ENCODE assay signal across 8 cellular contexts in genomic region chr10:100535715-100536353, GRCh38. TPM values are rescaled to one million over a fixed set of nuclear protein-coding genes. Genes with fewer than 3 reads are reported as not detected.
A peak's percentile ranks its signal among the peaks of the same experiment; 100 is the strongest.
DNase-seq lines count a peak whose midpoint lies in the region; ATAC-seq, FAIRE-seq and TF ChIP-seq lines count a peak whose summit lies in the region.

Gene HIF1AN, plus strand, starts transcription at chr10:100535943. Its CDS starts 16 bp downstream, at chr10:100535959.

- H3K79me2 ChIP-seq in endothelial cell of umbilical vein (ENCODE audit: control insufficient read depth, insufficient read depth, low read length) = peaks cover 18% of the 10 kb centered on the region

- FAIRE-seq in D721Med (lab: Jason Lieb, UNC) = no peak
- peak; percentile 87 for FAIRE-seq in endothelial cell of umbilical vein (lab: Jason Lieb, UNC)

- DNase-seq in D721Med (ENCODE audit: insufficient read length, low spot score) (peak; percentile 84), NT2/D1 (ENCODE audit: low read depth, low spot score) (peak; percentile 83), endothelial cell of umbilical vein (ENCODE audit: low read depth, low spot score) (peak; percentile 93), midbrain (lab: John Stamatoyannopoulos, UW) (peak; percentile 88)
- DNase-seq in activated CD8-positive, alpha-beta memory T cell treated with anti-CD3 and anti-CD28 coated beads, Interleukin-2, amount 50 U/mL, for 24 hours (ENCODE audit: extremely low read depth) = peak; percentile 77
- DNase-seq in stimulated activated CD8-positive, alpha-beta memory T cell treated with anti-CD3 and anti-CD28 coated beads, Interleukin-2, amount 100 ng/mL, for 1 hour (ENCODE audit: low read depth in 2 of 2) = peak; percentile 61 to 78

- H3K9ac ChIP-seq in HUES48 (ENCODE audit: low read depth, low read length) (no peak within 1 kb of the TSS; the same call in 1 of the 2 replicates), NT2/D1 (ENCODE audit: insufficient read length, low read depth) (peak within 1 kb of the TSS; percentile 74), endothelial cell of umbilical vein (replicated peaks; ENCODE audit: extremely low read depth, insufficient read depth, low read length) (peak within 1 kb of the TSS; percentile 56)

- peak; percentile 88 for TF ChIP-seq POLR2A in endothelial cell of umbilical vein (IDR thresholded peaks at IDR 0.05; ENCODE audit: low read depth, low read length)

- H3K27me3 ChIP-seq in HUES48 (ENCODE audit: control insufficient read depth, insufficient read depth, low read length) = no peaks in the 10 kb centered on the region
- H3K27me3 ChIP-seq in NT2/D1 (ENCODE audit: insufficient read depth, insufficient read length) = no peaks in the 10 kb centered on the region
- no peaks in the 10 kb centered on the region for H3K27me3 ChIP-seq in endothelial cell of umbilical vein (ENCODE audit: control insufficient read depth in 2 of 2, insufficient read depth in 2 of 2, low read length in 2 of 2)

- no peak within 1 kb of the TSS for H3K27ac ChIP-seq in HUES48 (ENCODE audit: low read depth, low read length)
- H3K27ac ChIP-seq in endothelial cell of umbilical vein (ENCODE audit: insufficient read depth, low read depth, low read length) = peak within 1 kb of the TSS; percentile 18

- H3K9me3 ChIP-seq in HUES48 (ENCODE audit: control insufficient read depth, insufficient read depth, low read length) (no peaks in the 10 kb centered on the region), NT2/D1 (ENCODE audit: insufficient read depth, low read length) (no peaks in the 10 kb centered on the region), endothelial cell of umbilical vein (replicated peaks; ENCODE audit: control insufficient read depth, insufficient read depth, low read length) (no peaks in the 10 kb centered on the region)

- H2AFZ ChIP-seq in endothelial cell of umbilical vein (ENCODE audit: low read depth, low read length) = peak within 1 kb of the TSS; percentile 73

- dilution Hi-C loops in endothelial cell of umbilical vein (cut with MboI; ENCODE audit: extremely low pct_ligation_motif_present, low sequenced_read_pairs) = no loop called here

- TF ChIP-seq CTCF in D721Med (IDR thresholded peaks at IDR 0.05; ENCODE audit: insufficient read depth, missing control alignments) = peak; percentile 93
- TF ChIP-seq CTCF in endothelial cell of umbilical vein (IDR thresholded peaks at IDR 0.05; ENCODE audit: extremely low read depth in 1 of 2, insufficient read depth in 1 of 2, low read depth in 1 of 2, low read length in 2 of 2) = peak; percentile 94 to 97

- peak; percentile 93 for ATAC-seq in GM21390 (IDR thresholded peaks at IDR 0.05; ENCODE audit: unreplicated experiment)

- peak within 1 kb of the TSS; percentile 79 for H3K4me2 ChIP-seq in endothelial cell of umbilical vein (ENCODE audit: insufficient read depth, low read length)

- H3K4me3 ChIP-seq in HUES48 (ENCODE audit: low read depth, low read length) (peak within 1 kb of the TSS; percentile 80), NT2/D1 (ENCODE audit: insufficient read length, low read depth) (peak within 1 kb of the TSS; percentile 71), endothelial cell of umbilical vein (replicated peaks in 1 of 3; ENCODE audit: insufficient read depth in 1 of 3, low read depth in 1 of 3, low read length in 3 of 3) (peak within 1 kb of the TSS; percentile 37 to 65 (median 65))

- POLR2A ChIA-PET in endothelial cell of umbilical vein (lab: Charles Lee) = interaction anchor here (0.5 to 1.1 kb wide), 9 partner anchors 8 to 378 kb away, joined by 3 to 9 read pairs (median 4); partner anchors contain the start of genes BLOC1S2 and SCD

- H3K36me3 ChIP-seq in HUES48 (ENCODE audit: control insufficient read depth, insufficient read depth, low read length) = peaks cover 36% of the 10 kb centered on the region
- peaks cover 32% of the 10 kb centered on the region for H3K36me3 ChIP-seq in NT2/D1 (ENCODE audit: insufficient read depth, insufficient read length, low read length)
- H3K36me3 ChIP-seq in endothelial cell of umbilical vein (ENCODE audit: control insufficient read depth in 2 of 2, extremely low read depth in 1 of 2, insufficient read depth in 2 of 2, low read length in 2 of 2) = peaks cover 2 to 5% of the 10 kb centered on the region in 2 experiments

- CTCF ChIA-PET in endothelial cell of umbilical vein (lab: Charles Lee) = interaction anchor here (0.8 to 4.8 kb wide), 24 partner anchors 9 to 352 kb away, joined by 3 to 48 read pairs (median 4); partner anchors contain the start of gene SEC31B

- BruUV-seq in endothelial cell of umbilical vein (replicated peaks; lab: Mats Ljungman, UMichigan) = no TSS peak

- intact Hi-C loops in endothelial cell of umbilical vein (cut with micrococcal nuclease) = no loop called here

- no peaks in the 10 kb centered on the region for H4K20me1 ChIP-seq in endothelial cell of umbilical vein (replicated peaks; ENCODE audit: control insufficient read depth, extremely low read depth, insufficient read depth, low read length)

- H3K9me1 ChIP-seq in endothelial cell of umbilical vein (replicated peaks; ENCODE audit: control insufficient read depth, extremely low read depth, insufficient read depth, low read length) = no peaks in the 10 kb centered on the region

- H3K4me1 ChIP-seq in HUES48 (ENCODE audit: control insufficient read depth, insufficient read depth, low read length) (peaks cover 5% of the 10 kb centered on the region; the same call in 1 of the 2 replicates), NT2/D1 (ENCODE audit: insufficient read depth, insufficient read length) (no peaks in the 10 kb centered on the region), endothelial cell of umbilical vein (ENCODE audit: control insufficient read depth, extremely low read depth, insufficient read depth, low read length) (peaks cover 17% of the 10 kb centered on the region)

TF ChIP-seq in endothelial cell of umbilical vein, 7 proteins besides CTCF, POLR2A, EP300 and RAD21:
- no peak for TF ChIP-seq EZH2 (IDR thresholded peaks at IDR 0.05; ENCODE audit: borderline replicate concordance, low read depth, low read length, severe bottlenecking)
- TF ChIP-seq FOS (IDR thresholded peaks at IDR 0.05; ENCODE audit: borderline replicate concordance, insufficient read depth, low read length) = no peak
- peak; percentile 92 for TF ChIP-seq POLR2AphosphoS5 (IDR thresholded peaks at IDR 0.05; ENCODE audit: insufficient read depth, low read depth, low read length)
- TF ChIP-seq GATA2 (IDR thresholded peaks at IDR 0.05; ENCODE audit: insufficient read depth, insufficient read length, low read depth, low read length) = no peak

RNA-seq across cellular contexts. Expression of gene HIF1AN, which starts in this region (rescaled TPM):
- total RNA-seq in endothelial cell of umbilical vein = 33.8 and 34.0 TPM in 2 replicates
- 7.3 and 7.6 TPM in 2 replicates for polyA plus RNA-seq in endothelial cell of umbilical vein
- 4.7 and 5.1 TPM in 2 replicates for polyA plus RNA-seq in endothelial cell of umbilical vein (2011; cell fraction: cytosol; rRNA removed)
- 14.5 and 16.5 TPM in 2 replicates for polyA plus RNA-seq in endothelial cell of umbilical vein (2011; cell fraction: nucleus; rRNA removed)
- 24.3 and 27.7 TPM in 2 replicates for polyA plus RNA-seq in endothelial cell of umbilical vein (2012)
- 25.2 and 28.4 TPM in 2 replicates for polyA minus RNA-seq in endothelial cell of umbilical vein
- 6.7 TPM for polyA minus RNA-seq in endothelial cell of umbilical vein (2011; cell fraction: cytosol; rRNA and poly(A)+ RNA removed)
- 11.5 and 21.9 TPM in 2 replicates for polyA minus RNA-seq in endothelial cell of umbilical vein (2011; cell fraction: nucleus; rRNA and poly(A)+ RNA removed)
